In genomic region chr2:129891341-129892320, GRCh38 we compare ENCODE assay signal across 18 cellular contexts.
DNase-seq lines count a peak whose midpoint lies in the region; ATAC-seq, FAIRE-seq and TF ChIP-seq lines count a peak whose summit lies in the region.
"Had no signal": no experiment of that assay in that cellular context is flagged by ENCODE, and none has a peak within 500 bp of the region (broad histone marks: within the 10 kb centered on the region; RNA-seq: fewer than 3 reads in every experiment).

No MANE protein-coding gene starts in this region.

- 75% methylated on average over 14 of the region's 14 CpGs; no CpG with 5 or more reads in 1 of the 2 experiments for WGBS in H1 (ENCODE audit: extremely low coverage in 1 of 2, insufficient coverage in 1 of 2, insufficient read length in 1 of 2, insufficient replicate concordance in 2 of 2, low coverage in 1 of 2, low lambda C conversion rate in 2 of 2, missing lambda C conversion rate in 1 of 2), 2 experiments
- WGBS in stomach, 5 donors = 62 to 67% (median 64%) methylated on average over 14 of the region's 14 CpGs

- H3K4me2 ChIP-seq in H1 (ENCODE audit: insufficient read depth in 1 of 2, low read depth in 2 of 2, low read length in 2 of 2) (no peak overlapping the region), osteoblast (ENCODE audit: insufficient read depth, low read length) (no peak overlapping the region)

- POLR2A ChIA-PET in H1 (lab: Charles Lee; ENCODE audit: partially characterized antibody) = no interaction called here

- H3K27me3 ChIP-seq in H7 (ENCODE audit: control insufficient read depth, insufficient read depth, low read length) (no peaks in the 10 kb centered on the region), H1 (replicated peaks in 1 of 4; ENCODE audit: control insufficient read depth in 3 of 4, extremely low read depth in 1 of 4, insufficient read depth in 3 of 4, low read length in 3 of 4) (no peaks in the 10 kb centered on the region), stomach (peaks cover 0 to 34% (median 10%) of the 10 kb centered on the region in 3 donors), osteoblast (ENCODE audit: insufficient read depth, low read length) (no peaks in the 10 kb centered on the region)

- no peak overlapping the region for H3K9ac ChIP-seq in H1 (replicated peaks in 1 of 4; ENCODE audit: extremely low read depth in 1 of 4, low read depth in 3 of 4, low read length in 3 of 4)

- H3K56ac ChIP-seq in H1 (replicated peaks; ENCODE audit: insufficient read length, low read depth, low read length) = no peak overlapping the region

- H3K23ac ChIP-seq in H1 (ENCODE audit: insufficient read length) = no peak overlapping the region

- no peak overlapping the region for H2BK120ac ChIP-seq in H1 (replicated peaks; ENCODE audit: low read depth, low read length)

- H2BK20ac ChIP-seq in H1 (ENCODE audit: low read length) = no peak overlapping the region

- H3K79me2 ChIP-seq in H1 (ENCODE audit: control insufficient read depth in 1 of 2, insufficient read depth in 2 of 2, low read length in 2 of 2) (no peaks in the 10 kb centered on the region), osteoblast (ENCODE audit: insufficient read depth, low read length) (no peaks in the 10 kb centered on the region)

- H2BK15ac ChIP-seq in H1 (ENCODE audit: low read length) = no peak overlapping the region; the same call in 1 of the 2 replicates

- no peak overlapping the region for H3K14ac ChIP-seq in H1 (ENCODE audit: insufficient read length)

- H3K4me3 ChIP-seq in H7 (ENCODE audit: insufficient read depth, low read depth, low read length) = no peak overlapping the region
- no peak overlapping the region for H3K4me3 ChIP-seq in H1 (ENCODE audit: extremely low read depth in 1 of 4, insufficient read depth in 2 of 4, low read depth in 3 of 4, low read length in 4 of 4)
- H3K4me3 ChIP-seq in stomach = no peak overlapping the region
- no peak overlapping the region for H3K4me3 ChIP-seq in osteoblast (ENCODE audit: insufficient read depth, low read length)

- peak in 1 of 2 experiments; percentile 14; a peak in 2 of 4 replicates for TF ChIP-seq RAD21 in H1 (IDR thresholded peaks at IDR 0.05 in 1 of 2, conservative IDR thresholded peaks at IDR 0.05 in 1 of 2; ENCODE audit: low read depth in 2 of 2, low read length in 2 of 2)

- FAIRE-seq in H1 (lab: Jason Lieb, UNC) = no peak
- FAIRE-seq: H54 had no signal

- TF ChIP-seq POLR2A in H1 (IDR thresholded peaks at IDR 0.05; ENCODE audit: control extremely low read depth in 1 of 2, low read depth in 2 of 2, low read length in 2 of 2) = no peak
- TF ChIP-seq POLR2A in stomach (IDR thresholded peaks at IDR 0.05) = no peak

- TF ChIP-seq EP300 in H1 (IDR thresholded peaks at IDR 0.05; ENCODE audit: borderline replicate concordance in 1 of 2, low read depth in 2 of 2, low read length in 2 of 2) = no peak
- TF ChIP-seq EP300 in stomach (IDR thresholded peaks at IDR 0.05) = no peak

- H4K5ac ChIP-seq in H1 (ENCODE audit: insufficient read length, low read depth, low read length) = no peak overlapping the region

- no peak for ATAC-seq in HG03457 (IDR thresholded peaks at IDR 0.05; ENCODE audit: unreplicated experiment)

- H3K18ac ChIP-seq in H1 (ENCODE audit: extremely low read depth, low read length) = no peak overlapping the region

- no peaks in the 10 kb centered on the region for H3K9me3 ChIP-seq in H1 (ENCODE audit: insufficient read depth in 2 of 2, low read depth in 1 of 2, low read length in 1 of 2)
- H3K9me3 ChIP-seq in stomach = no peaks in the 10 kb centered on the region
- no peaks in the 10 kb centered on the region for H3K9me3 ChIP-seq in osteoblast (ENCODE audit: low read depth, low read length)

- no peak overlapping the region for H2BK12ac ChIP-seq in H1 (ENCODE audit: low read depth, low read length)

- H2BK5ac ChIP-seq in H1 (ENCODE audit: low read depth, low read length) = no peak overlapping the region; the same call in 1 of the 2 replicates

- H3K4ac ChIP-seq in H1 (replicated peaks; ENCODE audit: insufficient read length, low read depth, low read length) = no peak overlapping the region

- no peaks in the 10 kb centered on the region for H3K36me3 ChIP-seq in H7 (replicated peaks; ENCODE audit: control insufficient read depth, insufficient read depth, low read length)
- H3K36me3 ChIP-seq in H1 (ENCODE audit: control insufficient read depth in 2 of 4, insufficient read depth in 4 of 4, low read length in 3 of 4) = no peaks in the 10 kb centered on the region
- no peaks in the 10 kb centered on the region for H3K36me3 ChIP-seq in stomach
- no peaks in the 10 kb centered on the region for H3K36me3 ChIP-seq in osteoblast (ENCODE audit: insufficient read depth, low read length)

- H4K8ac ChIP-seq in H1 (ENCODE audit: extremely low read depth, insufficient read depth, low read length) = peak overlapping the region; percentile 35; the same call in 1 of the 2 replicates

- intact Hi-C loops in stomach (cut with DNase I; ENCODE audit: low total_unique reads) = no loop called here

- H3K79me1 ChIP-seq in H1 (ENCODE audit: low read depth, low read length) = no peaks in the 10 kb centered on the region; the same call in 1 of the 2 replicates

- H2AK5ac ChIP-seq in H1 (ENCODE audit: low read depth, low read length) = no peak overlapping the region

- peak; percentile 23 to 37 (median 29); a peak in 3 of 4 replicates for TF ChIP-seq CTCF in H1 (IDR thresholded peaks at IDR 0.05; ENCODE audit: control extremely low read depth in 1 of 3, insufficient read depth in 1 of 3, low read depth in 1 of 3, low read length in 3 of 3)
- TF ChIP-seq CTCF in stomach (IDR thresholded peaks at IDR 0.05) = no peak
- TF ChIP-seq CTCF in osteoblast (IDR thresholded peaks at IDR 0.05; ENCODE audit: extremely low read depth, low read depth, low read length) = no peak

- H3K23me2 ChIP-seq in H1 (ENCODE audit: low read depth, low read length) = no peaks in the 10 kb centered on the region

- CTCF ChIA-PET in H1 (lab: Charles Lee; ENCODE audit: partially characterized antibody) = interaction anchor here (0.8 to 1.2 kb wide), 7 partner anchors 10 to 183 kb away, joined by 3 to 6 read pairs (median 3); no protein-coding TSS in a partner anchor

- peaks cover 0 to 10% (median under 1%) of the 10 kb centered on the region in 4 experiments; a peak in 5 of 7 replicates for H3K4me1 ChIP-seq in H1 (replicated peaks in 1 of 4; ENCODE audit: control insufficient read depth in 3 of 4, insufficient read depth in 4 of 4, low read length in 3 of 4)
- no peaks in the 10 kb centered on the region for H3K4me1 ChIP-seq in stomach
- H3K4me1 ChIP-seq in osteoblast (ENCODE audit: insufficient read depth, low read length) = no peaks in the 10 kb centered on the region

- H4K20me1 ChIP-seq in H1 (replicated peaks in 1 of 2; ENCODE audit: control insufficient read depth in 1 of 2, insufficient read depth in 2 of 2, low read length in 2 of 2) (peaks cover 0 to 2% of the 10 kb centered on the region in 2 experiments), osteoblast (ENCODE audit: insufficient read depth, low read length) (no peaks in the 10 kb centered on the region)

- H4K91ac ChIP-seq in H1 (replicated peaks; ENCODE audit: insufficient read length, low read length) = no peak overlapping the region

- 0 out of 2 replicates have a peak overlapping the region, but pooled peaks have one; percentile 77 for H2AFZ ChIP-seq in H1 (ENCODE audit: low read length)
- no peak overlapping the region for H2AFZ ChIP-seq in osteoblast (ENCODE audit: low read length)

- DNase-seq in H7 (peak; percentile 70), H1 (ENCODE audit: low read depth in 1 of 2, low spot score in 2 of 2) (no peak), mesenteric fat pad (ENCODE audit: low spot score) (peak; percentile 74), stomach (peak; percentile 4), osteoblast (ENCODE audit: insufficient read length, low spot score, missing footprints) (no peak), medulla oblongata (ENCODE audit: extremely low spot score) (no peak)
- DNase-seq: ACHN, AML-193, KBM-7, MV-4-11, NCI-H1417, NCI-H1930, NCI-H2171, NCI-H446 treated with DMSO at 0.1 percent for 48 hours, OCI-M1, SHP77 treated with DMSO at 0.1 percent for 48 hours had no signal

- no peak overlapping the region for H3K27ac ChIP-seq in H1 (ENCODE audit: low read depth, low read length)
- H3K27ac ChIP-seq in stomach = no peak overlapping the region
- no peak overlapping the region for H3K27ac ChIP-seq in osteoblast (ENCODE audit: low read depth, low read length)

TF ChIP-seq in H1, 55 proteins besides CTCF, POLR2A, EP300 and RAD21:
- TF ChIP-seq TEAD4 (IDR thresholded peaks at IDR 0.05; ENCODE audit: low read depth, low read length) (peak; percentile 88), MAX (IDR thresholded peaks at IDR 0.05) (peak; percentile 58), SAP30 (IDR thresholded peaks at IDR 0.05; ENCODE audit: insufficient read depth, insufficient replicate concordance, low read length) (no peak), KDM4A (IDR thresholded peaks at IDR 0.05; ENCODE audit: low read depth, low read length, severe bottlenecking) (no peak), TCF12 (IDR thresholded peaks at IDR 0.05; ENCODE audit: low read depth, low read length) (peak; percentile 39; the same call in 1 of the 2 replicates)

Comparison
In these comparisons a context has a peak if more than half of its experiments do, and no peak if none do; other contexts are left out.
1. DNase-seq: peak in H7 (single experiment), mesenteric fat pad (single experiment) and stomach (single experiment); none in H1 (0 of 2), osteoblast (single experiment) and medulla oblongata (single experiment).
2. CTCF ChIP-seq: peak in H1 (3 of 3); none in stomach (0 of 7) and osteoblast (single experiment).